24 cellular contexts compared by ENCODE assay signal in genomic region chr6:23170044-23170443, GRCh38.
"Had no signal": no experiment of that assay in that cellular context is flagged by ENCODE, and none has a peak within 500 bp of the region (broad histone marks: within the 10 kb centered on the region; RNA-seq: fewer than 3 reads in every experiment).

No MANE protein-coding gene starts in this region.

- H3K27ac Mint-ChIP-seq: activated B cell treated with CpG ODN at 0.5 μM for 24 hours; activated CD4-positive, alpha-beta memory T cell treated with anti-CD3 and anti-CD28 coated beads, Interleukin-2, amount 10 ng/mL, durations not matched to agents 7 days and 5 days; activated CD4-positive, alpha-beta T cell treated with anti-CD3 and anti-CD28 coated beads, Interleukin-2, amount 10 ng/mL, durations not matched to agents 7 days and 5 days; activated naive CD4-positive, alpha-beta T cell treated with anti-CD3 and anti-CD28 coated beads for 36 hours; activated naive CD8-positive, alpha-beta T cell; activated T-helper 17 cell treated with anti-CD3 and anti-CD28 coated beads, Interleukin-2, amount 50 U/mL, for 72 hours; T-helper 1 cell treated with Interleukin-12 subunit alpha and Interleukin-12 subunit beta and Interleukin-4 antibody, amounts not matched to agents 30 μg/mL and 1 μg/mL, for 36 hours had no signal

- H3K36me3 ChIP-seq: Peyer's patch, SJCRH30 had no signal

- H3K4me1 ChIP-seq: Peyer's patch, SJCRH30 had no signal

- H3K27me3 Mint-ChIP-seq: activated B cell treated with CpG ODN at 0.5 μM for 24 hours; activated CD4-positive, alpha-beta memory T cell treated with anti-CD3 and anti-CD28 coated beads, Interleukin-2, amount 10 ng/mL, durations not matched to agents 7 days and 5 days; activated CD4-positive, alpha-beta T cell treated with anti-CD3 and anti-CD28 coated beads, Interleukin-2, amount 10 ng/mL, durations not matched to agents 7 days and 5 days; activated naive CD8-positive, alpha-beta T cell; activated T-helper 17 cell treated with anti-CD3 and anti-CD28 coated beads, Interleukin-2, amount 50 U/mL, for 72 hours had no signal

- H3K4me3 Mint-ChIP-seq: activated B cell treated with CpG ODN at 0.5 μM for 24 hours; activated CD4-positive, alpha-beta memory T cell treated with anti-CD3 and anti-CD28 coated beads, Interleukin-2, amount 10 ng/mL, durations not matched to agents 7 days and 5 days; activated CD4-positive, alpha-beta T cell treated with anti-CD3 and anti-CD28 coated beads, Interleukin-2, amount 10 ng/mL, durations not matched to agents 7 days and 5 days; activated naive CD4-positive, alpha-beta T cell treated with anti-CD3 and anti-CD28 coated beads for 36 hours; activated naive CD8-positive, alpha-beta T cell; activated T-helper 17 cell treated with anti-CD3 and anti-CD28 coated beads, Interleukin-2, amount 50 U/mL, for 72 hours; T-helper 1 cell treated with Interleukin-12 subunit alpha and Interleukin-12 subunit beta and Interleukin-4 antibody, amounts not matched to agents 30 μg/mL and 1 μg/mL, for 36 hours had no signal

- H3K4me3 ChIP-seq: Peyer's patch, SJCRH30 had no signal

- H3K9me3 ChIP-seq: Peyer's patch, SJCRH30 had no signal

- H3K4me1 Mint-ChIP-seq: activated B cell treated with CpG ODN at 0.5 μM for 24 hours; activated CD4-positive, alpha-beta memory T cell treated with anti-CD3 and anti-CD28 coated beads, Interleukin-2, amount 10 ng/mL, durations not matched to agents 7 days and 5 days; activated CD4-positive, alpha-beta T cell treated with anti-CD3 and anti-CD28 coated beads, Interleukin-2, amount 10 ng/mL, durations not matched to agents 7 days and 5 days; activated T-helper 17 cell treated with anti-CD3 and anti-CD28 coated beads, Interleukin-2, amount 50 U/mL, for 72 hours had no signal

- H3K9me3 Mint-ChIP-seq: activated naive CD4-positive, alpha-beta T cell treated with anti-CD3 and anti-CD28 coated beads for 36 hours had no signal

- DNase-seq: activated B cell treated with CpG ODN at 0.5 μM for 24 hours; activated CD4-positive, alpha-beta memory T cell treated with anti-CD3 and anti-CD28 coated beads, Interleukin-2, amount 10 ng/mL, durations not matched to agents 7 days and 5 days; activated CD4-positive, alpha-beta T cell treated with anti-CD3 and anti-CD28 coated beads for 1 hour; activated CD4-positive, alpha-beta T cell treated with anti-CD3 and anti-CD28 coated beads, Interleukin-2, amount 10 ng/mL, durations not matched to agents 7 days and 5 days; activated gamma-delta T cell; activated naive CD4-positive, alpha-beta T cell treated with anti-CD3 and anti-CD28 coated beads for 36 hours; activated T-cell treated with anti-CD3 and anti-CD28 coated beads for 4 hours; activated T-cell treated with anti-CD3 and anti-CD28 coated beads, Interleukin-2, amount 50 U/mL, for 48 hours; KG1; NCI-H1048; NCI-H146; NCI-H187 treated with DMSO at 0.1 percent for 48 hours; NCI-H2081 treated with DMSO at 0.1 percent for 48 hours; NCI-H2171; NCI-H226; NCI-H510A treated with DMSO at 0.1 percent for 48 hours; NCI-H69; Peyer's patch; Right ventricle myocardium superior; SJCRH30 had no signal

- H3K27me3 ChIP-seq: Peyer's patch, SJCRH30 had no signal

- H3K36me3 Mint-ChIP-seq: activated naive CD8-positive, alpha-beta T cell had no signal

- H3K27ac ChIP-seq: Peyer's patch, RWPE1, SJCRH30 had no signal
